ENCODE assay signal across 26 cellular contexts in the genomic region with DNA sequence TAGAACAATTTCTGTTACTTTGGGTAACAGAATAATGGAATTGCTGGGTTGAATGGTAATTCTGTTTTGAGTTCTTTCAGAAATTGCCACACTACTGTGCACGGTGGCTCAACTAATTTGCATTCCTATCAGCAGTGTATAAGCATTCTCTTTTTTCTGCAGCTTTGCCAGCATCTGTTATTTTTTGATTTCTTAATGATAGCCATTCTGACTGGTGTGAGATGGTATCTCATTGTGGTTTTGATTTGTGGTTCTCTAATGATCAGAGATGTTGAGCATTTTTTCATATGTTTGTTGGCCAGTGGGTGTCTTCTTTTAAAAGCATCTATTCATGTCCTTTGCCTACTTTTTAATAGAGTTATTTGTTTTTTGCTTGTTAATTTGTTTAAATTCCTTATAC.
"Had no signal": no experiment of that assay in that cellular context is flagged by ENCODE, and none has a peak within 500 bp of the region (broad histone marks: within the 10 kb centered on the region; RNA-seq: fewer than 3 reads in every experiment).

No MANE protein-coding gene starts in this region.

- ATAC-seq: stimulated activated effector memory CD8-positive, alpha-beta T cell treated with anti-CD3 and anti-CD28 coated beads, Interleukin-12 subunit alpha, Interleukin-12 subunit beta, amount 100 ng/mL, for 72 hours; stimulated activated memory B cell treated with anti-CD40 and anti-IgM and Interleukin-4, amounts not matched to agents 10 μg/mL and 1 μg/mL and 100 μg/mL, for 72 hours; stimulated activated naive B cell treated with anti-CD40 and anti-IgM and Interleukin-4, amounts not matched to agents 10 μg/mL and 1 μg/mL and 100 μg/mL, for 72 hours; stimulated activated naive CD8-positive, alpha-beta T cell treated with anti-CD3 and anti-CD28 coated beads, Interleukin-15, amount 100 ng/mL, for 72 hours; stimulated activated naive CD8-positive, alpha-beta T cell treated with anti-CD3 and anti-CD28 coated beads, Interleukin-15, Interleukin-2, amounts not matched to agents 100 U/mL and 50 U/mL, for 24 hours; upper lobe of right lung had no signal

- H3K36me3 ChIP-seq: stomach, suprapubic skin, thoracic aorta, thyroid gland, tibial artery, tibial nerve, transverse colon, upper lobe of left lung, upper lobe of right lung, uterus, vagina had no signal

- H3K4me1 ChIP-seq: stomach, suprapubic skin, testis, thyroid gland, tibial artery, tibial nerve, transverse colon, upper lobe of left lung, upper lobe of right lung, uterus, vagina had no signal

- H3K27me3 ChIP-seq: stomach, suprapubic skin, testis, thyroid gland, tibial artery, tibial nerve, transverse colon, upper lobe of left lung, upper lobe of right lung, uterus, vagina had no signal

- H3K4me3 ChIP-seq: stomach, suprapubic skin, testis, thoracic aorta, thyroid gland, tibial artery, tibial nerve, transverse colon, upper lobe of left lung, upper lobe of right lung, uterus, vagina had no signal

- DNase-seq: stimulated activated CD4-positive, alpha-beta T cell treated with anti-CD3 and anti-CD28 coated beads, Interleukin-2, amount 100 ng/mL, for 48 hours; stimulated activated CD4-positive, alpha-beta T cell treated with anti-CD3 and anti-CD28 coated beads, Interleukin-4, amount 100 ng/mL, for 1 hour; stimulated activated CD4-positive, alpha-beta T cell treated with anti-CD3 and anti-CD28 coated beads, Interleukin-4, amount 100 ng/mL, for 24 hours; stimulated activated CD4-positive, alpha-beta T cell treated with anti-CD3 and anti-CD28 coated beads, Interleukin-4, amount 100 ng/mL, for 4 hours; stimulated activated CD8-positive, alpha-beta memory T cell treated with anti-CD3 and anti-CD28 coated beads, Interleukin-4, amount 100 ng/mL, for 48 hours; stimulated activated naive B cell treated with anti-CD40 and anti-IgM and Interleukin-4, amounts not matched to agents 10 μg/mL and 1 μg/mL and 100 μg/mL, for 72 hours; stimulated activated naive CD4-positive, alpha-beta T cell; stimulated activated naive CD4-positive, alpha-beta T cell treated with Interleukin-2 at 50 U/mL for 16 hours; stimulated activated naive CD8-positive, alpha-beta T cell treated with anti-CD3 and anti-CD28 coated beads, Interleukin-15, amount 100 ng/mL, for 72 hours; stimulated activated naive CD8-positive, alpha-beta T cell treated with anti-CD3 and anti-CD28 coated beads, Interleukin-15, Interleukin-2, amounts not matched to agents 100 U/mL and 50 U/mL, for 24 hours; stomach; substantia nigra; testis; thyroid gland; tibial artery; transverse colon; trophoblast cell; upper lobe of left lung; upper lobe of right lung; uterus had no signal

- H3K9me3 ChIP-seq: suprapubic skin, testis, thyroid gland, upper lobe of left lung, uterus, vagina had no signal

- H3K27ac ChIP-seq: stomach, suprapubic skin, testis, thoracic aorta, thyroid gland, tibial artery, tibial nerve, transverse colon, upper lobe of left lung, upper lobe of right lung, uterus, vagina had no signal
